Comparison of ENCODE assay signal across 8 cellular contexts in the genomic region with DNA sequence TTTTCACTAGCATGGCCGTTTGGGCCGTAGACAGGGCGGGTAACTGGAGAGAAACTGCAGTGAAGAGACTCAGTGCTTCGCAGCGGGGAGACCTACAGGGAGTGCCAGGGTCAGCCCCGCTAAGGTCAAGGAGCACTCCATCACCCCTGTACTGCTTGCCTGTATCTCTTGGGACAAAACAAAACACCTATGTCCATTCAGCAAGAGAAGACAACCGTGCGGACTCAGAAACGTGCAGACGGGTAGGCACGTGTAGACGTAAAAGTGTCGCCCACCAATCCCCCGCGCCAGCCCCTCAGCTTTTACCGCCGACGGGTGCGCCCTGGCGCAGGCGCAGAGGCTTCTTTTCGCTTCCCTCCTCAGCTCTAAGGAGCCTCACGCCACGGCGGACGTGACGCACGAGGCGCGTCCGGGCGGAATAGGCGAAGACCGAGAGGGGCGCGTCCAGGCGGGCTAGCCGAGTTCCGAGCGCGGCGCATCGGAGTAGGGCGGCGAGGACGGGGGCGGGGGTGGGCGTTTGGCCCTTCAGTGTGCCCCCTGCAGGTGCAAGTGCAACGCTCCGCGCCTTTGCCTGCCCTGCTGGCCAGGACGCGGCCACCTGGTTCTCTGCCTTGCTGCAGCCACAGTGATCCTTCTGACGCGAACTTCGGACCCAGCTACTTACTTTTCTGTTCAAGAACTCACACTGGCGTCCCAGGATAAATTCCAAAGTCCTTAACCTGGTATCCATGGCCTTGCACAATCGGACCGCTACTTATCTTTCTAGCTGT. TPM values are rescaled to one million over a fixed set of nuclear protein-coding genes. Genes with fewer than 3 reads are reported as not detected.
A peak's percentile ranks its signal among the peaks of the same experiment; 100 is the strongest.
DNase-seq lines count a peak whose midpoint lies in the region; ATAC-seq and TF ChIP-seq lines count a peak whose summit lies in the region.

No MANE protein-coding gene starts in this region.

- TF ChIP-seq CTCF in GM13976 (IDR thresholded peaks at IDR 0.05; ENCODE audit: borderline replicate concordance, control extremely low read depth, extremely low read depth, insufficient read depth, missing control alignments) (peak; percentile 53), adrenal gland (IDR thresholded peaks at IDR 0.05) (peak in 5 of 6 experiments; percentile 13 to 44 (median 38)), upper lobe of right lung (IDR thresholded peaks at IDR 0.05) (peak; percentile 64)

- H3K4me3 ChIP-seq in adrenal gland: peak overlapping the region; percentile 40 to 94 (median 58)
- peak overlapping the region; percentile 76 for H3K4me3 ChIP-seq in upper lobe of right lung

- H3K4me1 ChIP-seq in adrenal gland (replicated peaks in 1 of 2) (peaks cover 13 to 30% of the 10 kb centered on the region in 2 donors), upper lobe of right lung (peaks cover 41% of the 10 kb centered on the region)

- H3K27ac ChIP-seq in adrenal gland (peak overlapping the region; percentile 33 to 94 (median 87)), upper lobe of right lung (peak overlapping the region; percentile 90)

- DNase-seq in GM13976 (ENCODE audit: low spot score): peak; percentile 92
- DNase-seq in NCI-H1436 (lab: John Stamatoyannopoulos, UW): peak; percentile 98
- DNase-seq in SW480 (ENCODE audit: low spot score): peak; percentile 96
- DNase-seq in adrenal gland: peak; percentile 93 to 96 (median 94)
- peak; percentile 97 for DNase-seq in left cardiac atrium
- peak; percentile 99 for DNase-seq in posterior vena cava (ENCODE audit: low spot score)
- DNase-seq in upper lobe of right lung: peak; percentile 99

- H3K27me3 ChIP-seq in adrenal gland (no peaks in the 10 kb centered on the region), upper lobe of right lung (no peaks in the 10 kb centered on the region)

- in situ Hi-C loops in GM13976 (cut with MboI; ENCODE audit: low sequenced_read_pairs, unreplicated experiment): loop anchor here (10.0 kb wide), 1 partner anchor 101 kb away; no protein-coding TSS in a partner anchor

- 0 to 3% (median 1%) methylated on average over 25 to 59 of the region's 59 CpGs for WGBS in adrenal gland, 4 donors

- ATAC-seq in HG02852 (IDR thresholded peaks at IDR 0.05; ENCODE audit: unreplicated experiment) (peak; percentile 51), left cardiac atrium (peak; percentile 90 to 94), upper lobe of right lung (peak; percentile 93)

- peak; percentile 53 to 63 for TF ChIP-seq POLR2A in adrenal gland (IDR thresholded peaks at IDR 0.05)

- H3K9me3 ChIP-seq in adrenal gland (replicated peaks in 1 of 3): no peaks in the 10 kb centered on the region
- no peaks in the 10 kb centered on the region for H3K9me3 ChIP-seq in upper lobe of right lung

- intact Hi-C loops in adrenal gland (cut with DNase I) (loop anchor here (10.0 kb wide), 2 partner anchors 59 to 101 kb away; no protein-coding TSS in a partner anchor), left cardiac atrium (cut with DNase I) (loop anchor here in 1 of 2 donors (5.0 kb wide), 1 partner anchor 67 kb away; no protein-coding TSS in a partner anchor), posterior vena cava (cut with DNase I) (no loop called here), upper lobe of right lung (cut with DNase I) (no loop called here)

- H3K36me3 ChIP-seq in adrenal gland (replicated peaks in 1 of 2) (no peaks in the 10 kb centered on the region), upper lobe of right lung (no peaks in the 10 kb centered on the region)

RNA-seq across cellular contexts. Expression of a gene that starts 3.3 kb away (rescaled TPM):
- total RNA-seq in adrenal gland (10 to 100 TPM; 13.3 to 42.0 (median 26.9) TPM), left cardiac atrium (10 to 100 TPM; 20.8 to 26.9 TPM), posterior vena cava (10 to 100 TPM; 33.8 to 48.1 TPM), upper lobe of right lung (37.0 TPM)
- 10 to 100 TPM in 1 of 3 donors, 1 to 10 TPM in 2; 6.4 to 30.1 (median 6.5) TPM for polyA plus RNA-seq in adrenal gland

Comparison
In these comparisons a context has a peak if more than half of its experiments do, and no peak if none do; other contexts are left out.
1. Peak in every context shown above with its lines: DNase-seq, ATAC-seq, H3K4me3 ChIP-seq and H3K27ac ChIP-seq.
2. intact Hi-C loops: an anchor here in adrenal gland (10.0 kb wide); none called in posterior vena cava and upper lobe of right lung.